Comparison of ENCODE assay signal across 23 cellular contexts in genomic region chr17:4125552-4125951, GRCh38. TPM values are rescaled to one million over a fixed set of nuclear protein-coding genes. Genes with fewer than 3 reads are reported as not detected.
DNase-seq lines count a peak whose midpoint lies in the region; ATAC-seq, FAIRE-seq and TF ChIP-seq lines count a peak whose summit lies in the region.
"Had no signal": no experiment of that assay in that cellular context is flagged by ENCODE, and none has a peak within 500 bp of the region (broad histone marks: within the 10 kb centered on the region; RNA-seq: fewer than 3 reads in every experiment).

No MANE protein-coding gene starts in this region.

- peaks cover 4 to 10% (median 5%) of the 10 kb centered on the region in 4 experiments; a peak in 4 of 8 replicates for H3K36me3 ChIP-seq in H1 (ENCODE audit: control insufficient read depth in 2 of 4, insufficient read depth in 4 of 4, low read length in 3 of 4)

- peaks cover 6% of the 10 kb centered on the region for H3K36me3 Mint-ChIP-seq in natural killer cell treated with Interleukin-12 subunit alpha and Interleukin-12 subunit beta and Interleukin-15 and Interleukin-18, amount 100 ng/mL, for 72 hours
- no peaks in the 10 kb centered on the region for H3K36me3 Mint-ChIP-seq in natural killer cell
- H3K36me3 Mint-ChIP-seq in T-helper 17 cell (ENCODE audit: low read depth) = peaks cover 12% of the 10 kb centered on the region

- POLR2A ChIA-PET in H1 (lab: Charles Lee; ENCODE audit: partially characterized antibody) = interaction anchor here (1.5 kb wide), 1 partner anchor 8 kb away, joined by 4 read pairs; no protein-coding TSS in a partner anchor

- intact Hi-C loops in natural killer cell (cut with micrococcal nuclease) = no loop called here

- H3K4me2 ChIP-seq in H1 (ENCODE audit: insufficient read depth in 1 of 2, low read depth in 2 of 2, low read length in 2 of 2) = no peak overlapping the region
- H3K4me2 ChIP-seq: hepatocyte had no signal

- FAIRE-seq in H1 (lab: Jason Lieb, UNC) = no peak
- FAIRE-seq: G401.6, islet of Langerhans had no signal

- no peak overlapping the region for H2BK20ac ChIP-seq in H1 (ENCODE audit: low read length)

- no peaks in the 10 kb centered on the region for H3K27me3 ChIP-seq in H1 (replicated peaks in 1 of 4; ENCODE audit: control insufficient read depth in 3 of 4, extremely low read depth in 1 of 4, insufficient read depth in 3 of 4, low read length in 3 of 4)
- H3K27me3 ChIP-seq: ascending aorta, foreskin keratinocyte, hepatocyte, tibial artery had no signal

- no peak overlapping the region; a peak in 1 of 8 replicates for H3K4me3 ChIP-seq in H1 (ENCODE audit: extremely low read depth in 1 of 4, insufficient read depth in 2 of 4, low read depth in 3 of 4, low read length in 4 of 4)
- H3K4me3 ChIP-seq: ascending aorta, hepatocyte, mucosa of descending colon, tibial artery had no signal

- no peak overlapping the region for H2BK15ac ChIP-seq in H1 (ENCODE audit: low read length)

- H2AK5ac ChIP-seq in H1 (ENCODE audit: low read depth, low read length) = no peak overlapping the region

- H3K56ac ChIP-seq in H1 (replicated peaks; ENCODE audit: insufficient read length, low read depth, low read length) = no peak overlapping the region

- H3K18ac ChIP-seq in H1 (ENCODE audit: extremely low read depth, low read length) = no peak overlapping the region

- no peaks in the 10 kb centered on the region for H3K9me3 Mint-ChIP-seq in natural killer cell treated with Interleukin-12 subunit alpha and Interleukin-12 subunit beta and Interleukin-15 and Interleukin-18, amount 100 ng/mL, for 72 hours
- no peaks in the 10 kb centered on the region for H3K9me3 Mint-ChIP-seq in natural killer cell
- H3K9me3 Mint-ChIP-seq in stimulated activated naive CD8-positive, alpha-beta T cell treated with anti-CD3 and anti-CD28 coated beads, Interleukin-15, amount 100 ng/mL, for 72 hours = peaks cover 0 to 4% of the 10 kb centered on the region in 2 donors
- H3K9me3 Mint-ChIP-seq: HFFc6 had no signal

- no peak overlapping the region for H2BK5ac ChIP-seq in H1 (ENCODE audit: low read depth, low read length)

- H4K91ac ChIP-seq in H1 (replicated peaks; ENCODE audit: insufficient read length, low read length) = no peak overlapping the region

- no peak overlapping the region for H4K8ac ChIP-seq in H1 (ENCODE audit: extremely low read depth, insufficient read depth, low read length)

- peaks cover 0 to 8% of the 10 kb centered on the region in 2 experiments; a peak in 2 of 4 replicates for H3K79me2 ChIP-seq in H1 (ENCODE audit: control insufficient read depth in 1 of 2, insufficient read depth in 2 of 2, low read length in 2 of 2)

- H3K9me3 ChIP-seq in T-helper 17 cell (ENCODE audit: control insufficient read depth, low read length, poor library complexity, severe bottlenecking) (no peaks in the 10 kb centered on the region), H1 (ENCODE audit: insufficient read depth in 2 of 2, low read depth in 1 of 2, low read length in 1 of 2) (no peaks in the 10 kb centered on the region)
- H3K9me3 ChIP-seq: ascending aorta, mucosa of descending colon, tibial artery had no signal

- no peak overlapping the region for H3K4ac ChIP-seq in H1 (replicated peaks; ENCODE audit: insufficient read length, low read depth, low read length)

- H3K4me1 ChIP-seq in H1 (replicated peaks in 1 of 4; ENCODE audit: control insufficient read depth in 3 of 4, insufficient read depth in 4 of 4, low read length in 3 of 4) = peaks cover 0 to 8% (median 5%) of the 10 kb centered on the region in 4 experiments; a peak in 4 of 7 replicates
- H3K4me1 ChIP-seq: ascending aorta, foreskin keratinocyte had no signal

- H4K5ac ChIP-seq in H1 (ENCODE audit: insufficient read length, low read depth, low read length) = no peak overlapping the region

- no peaks in the 10 kb centered on the region for H3K27me3 Mint-ChIP-seq in natural killer cell treated with Interleukin-12 subunit alpha and Interleukin-12 subunit beta and Interleukin-15 and Interleukin-18, amount 100 ng/mL, for 72 hours
- H3K27me3 Mint-ChIP-seq in natural killer cell (ENCODE audit: low read depth in 2 of 2) (no peaks in the 10 kb centered on the region), T-helper 17 cell (no peaks in the 10 kb centered on the region)
- H3K27me3 Mint-ChIP-seq in stimulated activated naive CD8-positive, alpha-beta T cell treated with anti-CD3 and anti-CD28 coated beads, Interleukin-15, amount 100 ng/mL, for 72 hours = no peaks in the 10 kb centered on the region

- no peak for TF ChIP-seq POLR2A in H1 (IDR thresholded peaks at IDR 0.05; ENCODE audit: control extremely low read depth in 1 of 2, low read depth in 2 of 2, low read length in 2 of 2)
- no peak for TF ChIP-seq POLR2A in GM18505 (IDR thresholded peaks at IDR 0.05; ENCODE audit: borderline replicate concordance, extremely low read depth, insufficient read depth, insufficient read length)

- H3K4me3 Mint-ChIP-seq in natural killer cell treated with Interleukin-12 subunit alpha and Interleukin-12 subunit beta and Interleukin-15 and Interleukin-18, amount 100 ng/mL, for 72 hours = no peak overlapping the region
- H3K4me3 Mint-ChIP-seq in natural killer cell = no peak overlapping the region
- H3K4me3 Mint-ChIP-seq in T-helper 17 cell = peak overlapping the region; percentile 39
- H3K4me3 Mint-ChIP-seq in stimulated activated naive CD8-positive, alpha-beta T cell treated with anti-CD3 and anti-CD28 coated beads, Interleukin-15, amount 100 ng/mL, for 72 hours = no peak overlapping the region
- H3K4me3 Mint-ChIP-seq: HFFc6 had no signal

- peak overlapping the region; percentile 20; the same call in 1 of the 2 replicates for H3K27ac ChIP-seq in H1 (ENCODE audit: low read depth, low read length)
- H3K27ac ChIP-seq: ascending aorta, foreskin keratinocyte, hepatocyte, tibial artery had no signal

- no peak for DNase-seq in natural killer cell treated with Interleukin-12 subunit alpha and Interleukin-12 subunit beta and Interleukin-15 and Interleukin-18, amount 100 ng/mL, for 72 hours (ENCODE audit: low spot score)
- DNase-seq in natural killer cell (no peak), T-helper 17 cell (no peak), H1 (ENCODE audit: low read depth in 1 of 2, low spot score in 2 of 2) (no peak), GF-D8 (lab: John Stamatoyannopoulos, UW) (no peak)
- DNase-seq in stimulated activated naive CD8-positive, alpha-beta T cell treated with anti-CD3 and anti-CD28 coated beads, Interleukin-15, amount 100 ng/mL, for 72 hours = no peak
- DNase-seq: activated CD4-positive, alpha-beta T cell treated with anti-CD3 and anti-CD28 coated beads for 1 hour; activated gamma-delta T cell treated with Interleukin-2 at 50 U/mL for 16 hours; effector CD4-positive, alpha-beta T cell; foreskin keratinocyte; HFFc6; mucosa of descending colon; NCI-H1694 treated with DMSO at 0.1 percent for 48 hours; nucleus accumbens; stimulated activated CD4-positive, alpha-beta T cell treated with anti-CD3 and anti-CD28 coated beads, Interleukin-2, amount 100 ng/mL, for 48 hours; stimulated activated naive CD4-positive, alpha-beta T cell treated with Interleukin-2 at 50 U/mL for 16 hours; tibial artery had no signal

- H3K14ac ChIP-seq in H1 (ENCODE audit: insufficient read length) = no peak overlapping the region

- peaks cover 15 to 29% of the 10 kb centered on the region in 2 donors for H3K4me1 Mint-ChIP-seq in natural killer cell treated with Interleukin-12 subunit alpha and Interleukin-12 subunit beta and Interleukin-15 and Interleukin-18, amount 100 ng/mL, for 72 hours (ENCODE audit: low read depth in 2 of 2)
- H3K4me1 Mint-ChIP-seq in natural killer cell = peaks cover 36 to 37% of the 10 kb centered on the region in 2 donors
- peaks cover 33% of the 10 kb centered on the region for H3K4me1 Mint-ChIP-seq in T-helper 17 cell
- peaks cover 29% of the 10 kb centered on the region for H3K4me1 Mint-ChIP-seq in stimulated activated naive CD8-positive, alpha-beta T cell treated with anti-CD3 and anti-CD28 coated beads, Interleukin-15, amount 100 ng/mL, for 72 hours

- ATAC-seq in natural killer cell treated with Interleukin-12 subunit alpha and Interleukin-12 subunit beta and Interleukin-15 and Interleukin-18, amount 100 ng/mL, for 72 hours = no peak
- ATAC-seq in natural killer cell (no peak), T-helper 17 cell (no peak), GM21423 (IDR thresholded peaks at IDR 0.05; ENCODE audit: unreplicated experiment) (no peak), GM18505 (IDR thresholded peaks at IDR 0.05; ENCODE audit: unreplicated experiment) (no peak)
- ATAC-seq in stimulated activated naive CD8-positive, alpha-beta T cell treated with anti-CD3 and anti-CD28 coated beads, Interleukin-15, amount 100 ng/mL, for 72 hours = no peak
- ATAC-seq: foreskin keratinocyte, mucosa of descending colon had no signal

- H3K27ac Mint-ChIP-seq in natural killer cell treated with Interleukin-12 subunit alpha and Interleukin-12 subunit beta and Interleukin-15 and Interleukin-18, amount 100 ng/mL, for 72 hours = peak overlapping the region; percentile 2 to 26
- H3K27ac Mint-ChIP-seq in natural killer cell = peak overlapping the region in 1 of 2 donors; percentile 16
- peak overlapping the region; percentile 91 for H3K27ac Mint-ChIP-seq in T-helper 17 cell
- peak overlapping the region; percentile 2 to 10 for H3K27ac Mint-ChIP-seq in stimulated activated naive CD8-positive, alpha-beta T cell treated with anti-CD3 and anti-CD28 coated beads, Interleukin-15, amount 100 ng/mL, for 72 hours
- H3K27ac Mint-ChIP-seq: HFFc6 had no signal

- 93% methylated on average over 1 of the region's 1 CpG; no CpG with 5 or more reads in 1 of the 2 experiments for WGBS in H1 (ENCODE audit: extremely low coverage in 1 of 2, insufficient coverage in 1 of 2, insufficient read length in 1 of 2, insufficient replicate concordance in 2 of 2, low coverage in 1 of 2, low lambda C conversion rate in 2 of 2, missing lambda C conversion rate in 1 of 2), 2 experiments

- H2BK12ac ChIP-seq in H1 (ENCODE audit: low read depth, low read length) = no peak overlapping the region

- no peaks in the 10 kb centered on the region for H3K23me2 ChIP-seq in H1 (ENCODE audit: low read depth, low read length)

- no peak for TF ChIP-seq CTCF in natural killer cell (IDR thresholded peaks at IDR 0.05)
- TF ChIP-seq CTCF in H1 (IDR thresholded peaks at IDR 0.05; ENCODE audit: control extremely low read depth in 1 of 3, insufficient read depth in 1 of 3, low read depth in 1 of 3, low read length in 3 of 3) = no peak

- CTCF ChIA-PET in H1 (lab: Charles Lee; ENCODE audit: partially characterized antibody) = interaction anchor here (1.3 kb wide), 1 partner anchor 9 kb away, joined by 3 read pairs; no protein-coding TSS in a partner anchor

- H3K79me1 ChIP-seq in H1 (ENCODE audit: low read depth, low read length) = peaks cover 2% of the 10 kb centered on the region; the same call in 1 of the 2 replicates

- H4K20me1 ChIP-seq in H1 (replicated peaks in 1 of 2; ENCODE audit: control insufficient read depth in 1 of 2, insufficient read depth in 2 of 2, low read length in 2 of 2) = no peaks in the 10 kb centered on the region

- H2AFZ ChIP-seq in H1 (ENCODE audit: low read length) = no peak overlapping the region
- H2AFZ ChIP-seq: hepatocyte had no signal

- no peak overlapping the region for H3K23ac ChIP-seq in H1 (ENCODE audit: insufficient read length)

- no peak overlapping the region for H3K9ac ChIP-seq in H1 (replicated peaks in 1 of 4; ENCODE audit: extremely low read depth in 1 of 4, low read depth in 3 of 4, low read length in 3 of 4)

- TF ChIP-seq RAD21 in H1 (IDR thresholded peaks at IDR 0.05 in 1 of 2, conservative IDR thresholded peaks at IDR 0.05 in 1 of 2; ENCODE audit: low read depth in 2 of 2, low read length in 2 of 2) = no peak

- no peak for TF ChIP-seq EP300 in H1 (IDR thresholded peaks at IDR 0.05; ENCODE audit: borderline replicate concordance in 1 of 2, low read depth in 2 of 2, low read length in 2 of 2)

- no peak overlapping the region for H2BK120ac ChIP-seq in H1 (replicated peaks; ENCODE audit: low read depth, low read length)

RNA-seq across cellular contexts. Expression of gene ZZEF1, which starts 17.3 kb away (rescaled TPM):
- total RNA-seq in natural killer cell treated with Interleukin-12 subunit alpha and Interleukin-12 subunit beta and Interleukin-15 and Interleukin-18, amount 100 ng/mL, for 72 hours = 10 to 100 TPM; 65.0 to 96.3 TPM
- 100 to 1,000 TPM; 102 to 126 (median 125) TPM for total RNA-seq in natural killer cell
- total RNA-seq in T-helper 17 cell = 100 to 1,000 TPM; 117 to 123 TPM
- 17.8 and 18.3 TPM in 2 replicates for total RNA-seq in H1 (2021; fragmentation: NEBNext Ultra II Directional; extraction: Animal tissue kit (Norgen Biotek cat#: 25700))
- 5.2 and 7.3 TPM in 2 replicates for polyA plus RNA-seq in H1 (2011; rRNA removed)
- 6.5 TPM for polyA plus RNA-seq in H1 (2011; cell fraction: cytosol; rRNA removed)
- 32.0 TPM for polyA plus RNA-seq in H1 (2011; cell fraction: nucleus; rRNA removed)
- 8.3 to 9.2 TPM (median 8.7 TPM) in 4 replicates for polyA plus RNA-seq in H1 (2012, experiment 1 of 2)
- polyA plus RNA-seq in H1 (2012, experiment 2 of 2) = 2.0 TPM
- 6.1 TPM for polyA plus RNA-seq in H1 (2013, experiment 1 of 2)
- 5.3 TPM for polyA plus RNA-seq in H1 (2013, experiment 2 of 2)
- polyA minus RNA-seq in H1 (2011; rRNA and poly(A)+ RNA removed) = 48.0 and 56.4 TPM in 2 replicates
- 15.1 TPM for polyA minus RNA-seq in H1 (2011; cell fraction: cytosol; rRNA and poly(A)+ RNA removed)
- polyA minus RNA-seq in H1 (2011; cell fraction: nucleus; rRNA and poly(A)+ RNA removed) = 60.2 TPM

RNA-seq across cellular contexts. Expression of gene CYB5D2, which starts 17.4 kb away (rescaled TPM):
- 10 to 100 TPM in 1 of 2 donors, 1 to 10 TPM in 1; 7.2 to 13.2 TPM for total RNA-seq in natural killer cell treated with Interleukin-12 subunit alpha and Interleukin-12 subunit beta and Interleukin-15 and Interleukin-18, amount 100 ng/mL, for 72 hours
- 1 to 10 TPM; 5.3 to 7.1 (median 6.4) TPM for total RNA-seq in natural killer cell
- 1 to 10 TPM; 7.8 to 8.2 TPM for total RNA-seq in T-helper 17 cell
- total RNA-seq in H1 (2021; fragmentation: NEBNext Ultra II Directional; extraction: Animal tissue kit (Norgen Biotek cat#: 25700)) = 4.5 and 5.6 TPM in 2 replicates
- 15.1 and 21.2 TPM in 2 replicates for polyA plus RNA-seq in H1 (2011; rRNA removed)
- polyA plus RNA-seq in H1 (2011; cell fraction: cytosol; rRNA removed) = 19.8 TPM
- 16.7 TPM for polyA plus RNA-seq in H1 (2011; cell fraction: nucleus; rRNA removed)
- polyA plus RNA-seq in H1 (2012, experiment 1 of 2) = 7.3 to 10.8 TPM (median 10.4 TPM) in 4 replicates
- polyA plus RNA-seq in H1 (2012, experiment 2 of 2) = 6.5 TPM
- 4.4 TPM for polyA plus RNA-seq in H1 (2013, experiment 1 of 2)
- 5.0 TPM for polyA plus RNA-seq in H1 (2013, experiment 2 of 2)
- 12.9 and 16.1 TPM in 2 replicates for polyA minus RNA-seq in H1 (2011; rRNA and poly(A)+ RNA removed)
- 8.3 TPM for polyA minus RNA-seq in H1 (2011; cell fraction: cytosol; rRNA and poly(A)+ RNA removed)
- 5.9 TPM for polyA minus RNA-seq in H1 (2011; cell fraction: nucleus; rRNA and poly(A)+ RNA removed)
